In genomic region chr9:131361202-131361833, GRCh38 we compare ENCODE assay signal across 10 cellular contexts. TPM values are rescaled to one million over a fixed set of nuclear protein-coding genes. Genes with fewer than 3 reads are reported as not detected.
A peak's percentile ranks its signal among the peaks of the same experiment; 100 is the strongest.
DNase-seq lines count a peak whose midpoint lies in the region; ATAC-seq and TF ChIP-seq lines count a peak whose summit lies in the region.
"Had no signal": no experiment of that assay in that cellular context is flagged by ENCODE, and none has a peak within 500 bp of the region (broad histone marks: within the 10 kb centered on the region; RNA-seq: fewer than 3 reads in every experiment).

No MANE protein-coding gene starts in this region.

- CTCF ChIA-PET in activated CD4-positive, alpha-beta T cell treated with anti-CD3 and anti-CD28 coated beads for 36 hours (lab: Charles Lee): interaction anchor here (0.6 to 1.1 kb wide), 3 partner anchors 12 to 266 kb away, joined by 3 read pairs; no protein-coding TSS in a partner anchor
- CTCF ChIA-PET in activated B cell treated with CpG ODN at 0.5 μM for 24 hours (lab: Charles Lee): no interaction called here

- H3K36me3 Mint-ChIP-seq in activated CD4-positive, alpha-beta T cell treated with anti-CD3 and anti-CD28 coated beads for 36 hours (ENCODE audit: low read depth): no peaks in the 10 kb centered on the region
- no peaks in the 10 kb centered on the region for H3K36me3 Mint-ChIP-seq in activated B cell treated with CpG ODN at 0.5 μM for 24 hours (ENCODE audit: low read depth)

- POLR2A ChIA-PET in activated CD4-positive, alpha-beta T cell treated with anti-CD3 and anti-CD28 coated beads for 36 hours (lab: Charles Lee): interaction anchor here (0.6 kb wide), 1 partner anchor 46 kb away, joined by 3 read pairs; no protein-coding TSS in a partner anchor
- POLR2A ChIA-PET in activated B cell treated with CpG ODN at 0.5 μM for 24 hours (lab: Charles Lee): interaction anchor here (0.6 to 1.7 kb wide), 2 partner anchors 12 to 60 kb away, joined by 5 to 7 read pairs; no protein-coding TSS in a partner anchor

- no peaks in the 10 kb centered on the region for H3K27me3 ChIP-seq in stomach
- H3K27me3 ChIP-seq: heart right ventricle had no signal

- intact Hi-C loops in activated CD4-positive, alpha-beta T cell treated with anti-CD3 and anti-CD28 coated beads for 36 hours (cut with DNase I, micrococcal nuclease): no loop called here
- intact Hi-C loops in activated B cell treated with CpG ODN at 0.5 μM for 24 hours (cut with micrococcal nuclease): no loop called here
- intact Hi-C loops in stomach (cut with DNase I; ENCODE audit: low total_unique reads): no loop called here

- H3K4me3 Mint-ChIP-seq in activated CD4-positive, alpha-beta T cell treated with anti-CD3 and anti-CD28 coated beads for 36 hours: no peak overlapping the region
- peak overlapping the region; percentile 32 for H3K4me3 Mint-ChIP-seq in activated B cell treated with CpG ODN at 0.5 μM for 24 hours

- peak overlapping the region in 3 of 5 donors; percentile 2 to 43 (median 8) for H3K27ac ChIP-seq in stomach

- H3K27ac Mint-ChIP-seq in activated CD4-positive, alpha-beta T cell treated with anti-CD3 and anti-CD28 coated beads for 36 hours: peak overlapping the region; percentile 74
- H3K27ac Mint-ChIP-seq in activated B cell treated with CpG ODN at 0.5 μM for 24 hours: no peak overlapping the region

- no peaks in the 10 kb centered on the region for H3K27me3 Mint-ChIP-seq in activated CD4-positive, alpha-beta T cell treated with anti-CD3 and anti-CD28 coated beads for 36 hours
- no peaks in the 10 kb centered on the region for H3K27me3 Mint-ChIP-seq in activated B cell treated with CpG ODN at 0.5 μM for 24 hours

- TF ChIP-seq POLR2A in stomach (IDR thresholded peaks at IDR 0.05): no peak

- peak; percentile 49 for DNase-seq in activated CD4-positive, alpha-beta T cell treated with anti-CD3 and anti-CD28 coated beads for 36 hours
- no peak for DNase-seq in activated CD4-positive, alpha-beta T cell treated with anti-CD3 and anti-CD28 coated beads for 4 hours
- DNase-seq in activated B cell treated with CpG ODN at 0.5 μM for 24 hours (no peak), glomerular visceral epithelial cell (ENCODE audit: extremely low spot score) (peak; percentile 59), stomach (peak; percentile 34), NK-92 (lab: John Stamatoyannopoulos, UW; ENCODE audit: unreplicated experiment) (no peak), NCI-H1694 (lab: John Stamatoyannopoulos, UW) (no peak)
- DNase-seq in effector CD4-positive, alpha-beta T cell: no peak
- DNase-seq: heart right ventricle, NCI-H1694 treated with DMSO at 0.1 percent for 48 hours had no signal

- H3K4me3 ChIP-seq in stomach: no peak overlapping the region
- H3K4me3 ChIP-seq: heart right ventricle had no signal

- 21 to 48% (median 27%) methylated on average over 8 of the region's 8 CpGs for WGBS in stomach, 5 donors

- TF ChIP-seq EP300 in stomach (IDR thresholded peaks at IDR 0.05): no peak

- H3K36me3 ChIP-seq in stomach: no peaks in the 10 kb centered on the region
- H3K36me3 ChIP-seq: heart right ventricle had no signal

- no peak for ATAC-seq in activated CD4-positive, alpha-beta T cell treated with anti-CD3 and anti-CD28 coated beads for 36 hours
- ATAC-seq in activated B cell treated with CpG ODN at 0.5 μM for 24 hours (ENCODE audit: low read depth): peak; percentile 28

- peaks cover 0 to 17% (median 10%) of the 10 kb centered on the region in 4 donors for H3K4me1 ChIP-seq in stomach

- no peaks in the 10 kb centered on the region for H3K9me3 Mint-ChIP-seq in activated CD4-positive, alpha-beta T cell treated with anti-CD3 and anti-CD28 coated beads for 36 hours (ENCODE audit: low read depth)
- no peaks in the 10 kb centered on the region for H3K9me3 Mint-ChIP-seq in activated B cell treated with CpG ODN at 0.5 μM for 24 hours

- TF ChIP-seq CTCF in activated B cell treated with CpG ODN at 0.5 μM for 24 hours (IDR thresholded peaks at IDR 0.05) (no peak), stomach (IDR thresholded peaks at IDR 0.05) (no peak)

- no peaks in the 10 kb centered on the region for H3K9me3 ChIP-seq in stomach
- H3K9me3 ChIP-seq: heart right ventricle had no signal

- H3K4me1 Mint-ChIP-seq in activated CD4-positive, alpha-beta T cell treated with anti-CD3 and anti-CD28 coated beads for 36 hours: peaks cover 26% of the 10 kb centered on the region
- peaks cover 12% of the 10 kb centered on the region for H3K4me1 Mint-ChIP-seq in activated B cell treated with CpG ODN at 0.5 μM for 24 hours

RNA-seq across cellular contexts. Expression of gene PRRC2B, which starts 32.6 kb away (rescaled TPM):
- total RNA-seq in activated CD4-positive, alpha-beta T cell treated with anti-CD3 and anti-CD28 coated beads for 36 hours: 100 to 1,000 TPM; 151 to 184 TPM
- total RNA-seq in activated B cell treated with CpG ODN at 0.5 μM for 24 hours: 170 and 206 TPM in 2 replicates
- 100 to 1,000 TPM in 3 of 5 donors, 10 to 100 TPM in 2; 70.6 to 251 (median 135) TPM for total RNA-seq in stomach
- polyA plus RNA-seq in stomach: 10 to 100 TPM; 26.3 to 36.4 (median 30.5) TPM

Comparison
In these comparisons a context has a peak if more than half of its experiments do, and no peak if none do; other contexts are left out.
1. DNase-seq: peak in activated CD4-positive, alpha-beta T cell treated with anti-CD3 and anti-CD28 coated beads for 36 hours (single experiment), glomerular visceral epithelial cell (single experiment) and stomach (single experiment); none in activated CD4-positive, alpha-beta T cell treated with anti-CD3 and anti-CD28 coated beads for 4 hours (0 of 2), activated B cell treated with CpG ODN at 0.5 μM for 24 hours (single experiment), NK-92 (single experiment), NCI-H1694 (single experiment) and effector CD4-positive, alpha-beta T cell (single experiment).